ENCODE assay signal across 17 cellular contexts in the genomic region with DNA sequence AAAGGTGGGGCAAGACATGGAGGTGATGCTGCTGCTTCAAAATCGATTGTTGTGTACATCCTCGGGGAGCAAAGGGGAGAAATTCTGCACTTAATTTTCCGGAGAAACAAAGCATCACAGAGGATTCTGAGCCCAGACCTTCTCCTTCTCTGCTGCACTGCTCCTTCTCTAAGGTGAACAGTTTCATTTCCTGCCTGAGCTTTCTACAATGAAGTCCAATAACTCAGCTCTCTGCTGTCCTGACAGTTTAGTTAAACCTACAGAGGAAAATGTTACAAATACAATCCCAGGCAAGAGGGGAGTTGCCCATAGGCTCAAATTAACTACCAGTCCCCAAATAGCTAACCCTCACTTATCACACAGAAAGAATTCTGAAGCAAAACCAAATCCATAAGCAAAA.
DNase-seq lines count a peak whose midpoint lies in the region; ATAC-seq and TF ChIP-seq lines count a peak whose summit lies in the region.
"Had no signal": no experiment of that assay in that cellular context is flagged by ENCODE, and none has a peak within 500 bp of the region (broad histone marks: within the 10 kb centered on the region; RNA-seq: fewer than 3 reads in every experiment).

No MANE protein-coding gene starts in this region.

- TF ChIP-seq CTCF in chondrocyte (IDR thresholded peaks at IDR 0.05) (no peak), heart right ventricle (IDR thresholded peaks at IDR 0.05) (no peak)

- peaks cover 0 to 61% (median 16%) of the 10 kb centered on the region in 9 donors for H3K4me1 ChIP-seq in heart right ventricle

- H3K9me3 ChIP-seq in heart right ventricle: no peaks in the 10 kb centered on the region
- H3K9me3 ChIP-seq: transverse colon had no signal

- intact Hi-C loops in heart right ventricle (cut with DNase I): loop anchor here in 1 of 10 donors (10.0 kb wide), 2 partner anchors 90 to 200 kb away; no protein-coding TSS in a partner anchor

- ATAC-seq in activated T-cell treated with anti-CD3 and anti-CD28 coated beads, Interleukin-2, amount 50 U/mL, for 4 hours: no peak
- ATAC-seq in HG02642 (IDR thresholded peaks at IDR 0.05; ENCODE audit: poor library complexity, unreplicated experiment): peak; percentile 59
- no peak for ATAC-seq in stimulated activated effector memory CD8-positive, alpha-beta T cell treated with anti-CD3 and anti-CD28 coated beads, Interleukin-12 subunit alpha, Interleukin-12 subunit beta, amount 100 ng/mL, for 72 hours
- ATAC-seq in HG03460 (IDR thresholded peaks at IDR 0.05; ENCODE audit: unreplicated experiment): no peak
- no peak for ATAC-seq in heart right ventricle
- ATAC-seq in esophagus mucosa: no peak
- ATAC-seq: K562 had no signal

- H3K36me3 Mint-ChIP-seq in activated T-cell treated with anti-CD3 and anti-CD28 coated beads, Interleukin-2, amount 50 U/mL, for 24 hours (ENCODE audit: low read depth): no peaks in the 10 kb centered on the region
- H3K36me3 Mint-ChIP-seq in activated T-cell treated with anti-CD3 and anti-CD28 coated beads, Interleukin-2, amount 50 U/mL, for 4 hours (ENCODE audit: insufficient read depth): no peaks in the 10 kb centered on the region
- H3K36me3 Mint-ChIP-seq in chondrocyte (ENCODE audit: low read depth): no peaks in the 10 kb centered on the region
- no peaks in the 10 kb centered on the region for H3K36me3 Mint-ChIP-seq in stimulated activated effector memory CD8-positive, alpha-beta T cell treated with anti-CD3 and anti-CD28 coated beads, Interleukin-12 subunit alpha, Interleukin-12 subunit beta, amount 100 ng/mL, for 72 hours
- H3K36me3 Mint-ChIP-seq: activated naive CD4-positive, alpha-beta T cell treated with anti-CD3 and anti-CD28 coated beads, Interleukin-2, amount 50 U/mL, for 72 hours had no signal

- no peak for DNase-seq in activated T-cell treated with anti-CD3 and anti-CD28 coated beads, Interleukin-2, amount 50 U/mL, for 24 hours
- DNase-seq in activated T-cell treated with anti-CD3 and anti-CD28 coated beads, Interleukin-2, amount 50 U/mL, for 4 hours: no peak
- no peak for DNase-seq in chondrocyte (ENCODE audit: low spot score)
- DNase-seq in stimulated activated effector memory CD8-positive, alpha-beta T cell treated with anti-CD3 and anti-CD28 coated beads, Interleukin-12 subunit alpha, Interleukin-12 subunit beta, amount 100 ng/mL, for 72 hours (ENCODE audit: low spot score in 2 of 2): no peak
- DNase-seq in heart right ventricle: no peak
- DNase-seq: NCI-H187 treated with DMSO at 0.1 percent for 48 hours, NCI-H69, occipital lobe, Right ventricle myocardium superior, T1000, transverse colon had no signal

- peaks cover 12% of the 10 kb centered on the region for H3K4me1 Mint-ChIP-seq in activated T-cell treated with anti-CD3 and anti-CD28 coated beads, Interleukin-2, amount 50 U/mL, for 24 hours (ENCODE audit: low read depth)
- H3K4me1 Mint-ChIP-seq in activated T-cell treated with anti-CD3 and anti-CD28 coated beads, Interleukin-2, amount 50 U/mL, for 4 hours (ENCODE audit: low read depth): peaks cover 5% of the 10 kb centered on the region
- H3K4me1 Mint-ChIP-seq in chondrocyte (ENCODE audit: low read depth): peaks cover 60% of the 10 kb centered on the region
- H3K4me1 Mint-ChIP-seq in stimulated activated effector memory CD8-positive, alpha-beta T cell treated with anti-CD3 and anti-CD28 coated beads, Interleukin-12 subunit alpha, Interleukin-12 subunit beta, amount 100 ng/mL, for 72 hours: peaks cover 22% of the 10 kb centered on the region

- peaks cover 6% of the 10 kb centered on the region for H3K27me3 Mint-ChIP-seq in activated T-cell treated with anti-CD3 and anti-CD28 coated beads, Interleukin-2, amount 50 U/mL, for 24 hours
- no peaks in the 10 kb centered on the region for H3K27me3 Mint-ChIP-seq in activated T-cell treated with anti-CD3 and anti-CD28 coated beads, Interleukin-2, amount 50 U/mL, for 4 hours (ENCODE audit: low read depth)
- no peaks in the 10 kb centered on the region for H3K27me3 Mint-ChIP-seq in chondrocyte (ENCODE audit: low read depth)
- H3K27me3 Mint-ChIP-seq: central memory CD8-positive, alpha-beta T cell had no signal

- WGBS in heart right ventricle, 2 donors: 68 to 74% methylated on average over 3 of the region's 3 CpGs

- peak overlapping the region in 1 of 10 donors; percentile 24 for H3K27ac ChIP-seq in heart right ventricle

- H3K9me3 Mint-ChIP-seq in activated T-cell treated with anti-CD3 and anti-CD28 coated beads, Interleukin-2, amount 50 U/mL, for 24 hours: no peaks in the 10 kb centered on the region
- no peaks in the 10 kb centered on the region for H3K9me3 Mint-ChIP-seq in activated T-cell treated with anti-CD3 and anti-CD28 coated beads, Interleukin-2, amount 50 U/mL, for 4 hours
- no peaks in the 10 kb centered on the region for H3K9me3 Mint-ChIP-seq in chondrocyte (ENCODE audit: low read depth)
- H3K9me3 Mint-ChIP-seq in stimulated activated effector memory CD8-positive, alpha-beta T cell treated with anti-CD3 and anti-CD28 coated beads, Interleukin-12 subunit alpha, Interleukin-12 subunit beta, amount 100 ng/mL, for 72 hours: no peaks in the 10 kb centered on the region
- H3K9me3 Mint-ChIP-seq: activated naive CD4-positive, alpha-beta T cell treated with anti-CD3 and anti-CD28 coated beads, Interleukin-2, amount 50 U/mL, for 72 hours; central memory CD8-positive, alpha-beta T cell had no signal

- no peaks in the 10 kb centered on the region for H3K36me3 ChIP-seq in heart right ventricle
- H3K36me3 ChIP-seq: transverse colon had no signal

- H3K27me3 ChIP-seq in heart right ventricle: no peaks in the 10 kb centered on the region
- H3K27me3 ChIP-seq: transverse colon had no signal

- no peak overlapping the region for H3K4me3 Mint-ChIP-seq in activated T-cell treated with anti-CD3 and anti-CD28 coated beads, Interleukin-2, amount 50 U/mL, for 24 hours
- H3K4me3 Mint-ChIP-seq in activated T-cell treated with anti-CD3 and anti-CD28 coated beads, Interleukin-2, amount 50 U/mL, for 4 hours: no peak overlapping the region
- H3K4me3 Mint-ChIP-seq in chondrocyte (ENCODE audit: unreplicated experiment): no peak overlapping the region
- H3K4me3 Mint-ChIP-seq in stimulated activated effector memory CD8-positive, alpha-beta T cell treated with anti-CD3 and anti-CD28 coated beads, Interleukin-12 subunit alpha, Interleukin-12 subunit beta, amount 100 ng/mL, for 72 hours: no peak overlapping the region
- H3K4me3 Mint-ChIP-seq: central memory CD8-positive, alpha-beta T cell had no signal

- no peak overlapping the region for H3K4me3 ChIP-seq in heart right ventricle
- H3K4me3 ChIP-seq: K562, transverse colon had no signal

- peak overlapping the region; percentile 4 for H3K27ac Mint-ChIP-seq in activated T-cell treated with anti-CD3 and anti-CD28 coated beads, Interleukin-2, amount 50 U/mL, for 24 hours
- H3K27ac Mint-ChIP-seq in chondrocyte (ENCODE audit: unreplicated experiment): peak overlapping the region; percentile 42
- peak overlapping the region; percentile 89 for H3K27ac Mint-ChIP-seq in stimulated activated effector memory CD8-positive, alpha-beta T cell treated with anti-CD3 and anti-CD28 coated beads, Interleukin-12 subunit alpha, Interleukin-12 subunit beta, amount 100 ng/mL, for 72 hours

Comparison
In these comparisons a context has a peak if more than half of its experiments do, and no peak if none do; other contexts are left out.
1. H3K27ac Mint-ChIP-seq: peak in every context shown above with its lines; median percentile 89 in stimulated activated effector memory CD8-positive, alpha-beta T cell treated with anti-CD3 and anti-CD28 coated beads, Interleukin-12 subunit alpha, Interleukin-12 subunit beta, amount 100 ng/mL, for 72 hours; 42 in chondrocyte; 4 in activated T-cell treated with anti-CD3 and anti-CD28 coated beads, Interleukin-2, amount 50 U/mL, for 24 hours.